ENCODE assay signal across 23 cellular contexts in the genomic region with DNA sequence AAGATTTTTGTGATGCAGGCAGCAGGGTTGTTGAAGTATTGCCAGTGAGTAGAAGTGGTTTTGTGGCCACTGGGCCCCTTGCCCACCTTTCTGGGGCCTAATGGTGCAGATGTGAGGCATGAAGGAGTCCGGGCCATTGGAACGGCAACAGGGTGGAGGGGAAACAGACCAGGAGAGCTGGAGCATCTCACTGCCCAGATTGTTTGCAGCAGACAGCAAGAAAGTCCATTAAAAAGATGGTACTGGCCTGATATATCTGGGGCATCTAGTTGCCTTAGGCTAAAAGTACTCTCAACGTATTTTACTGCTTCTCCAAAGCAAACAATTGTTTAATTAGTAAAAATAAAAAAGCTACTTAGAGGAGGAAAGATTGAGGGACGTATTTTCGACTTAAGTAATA.
A peak's percentile ranks its signal among the peaks of the same experiment; 100 is the strongest.
DNase-seq lines count a peak whose midpoint lies in the region; ATAC-seq, FAIRE-seq and TF ChIP-seq lines count a peak whose summit lies in the region.
"Had no signal": no experiment of that assay in that cellular context is flagged by ENCODE, and none has a peak within 500 bp of the region (broad histone marks: within the 10 kb centered on the region; RNA-seq: fewer than 3 reads in every experiment).

No MANE protein-coding gene starts in this region.

- TF ChIP-seq CTCF in 22Rv1 (IDR thresholded peaks at IDR 0.05) (no peak), HEK293 (tag by site-specific recombination; IDR thresholded peaks at IDR 0.05) (no peak), OCI-LY7 (conservative IDR thresholded peaks at IDR 0.05; ENCODE audit: low read length) (no peak), GM12878 (IDR thresholded peaks at IDR 0.05 in 2 of 3, conservative IDR thresholded peaks at IDR 0.05 in 1 of 3; ENCODE audit: control insufficient read depth in 2 of 3, extremely low read depth in 1 of 3, insufficient read depth in 1 of 3, low read depth in 3 of 3, low read length in 3 of 3) (no peak)

- no peaks in the 10 kb centered on the region for H3K9me2 ChIP-seq in OCI-LY7 (ENCODE audit: insufficient read depth, low read length)

- peak; percentile 17 for DNase-seq in OCI-LY7 (ENCODE audit: low spot score)
- DNase-seq in GM12878 (ENCODE audit: low read depth, low spot score), result no peak
- no peak for DNase-seq in left colon
- no peak for DNase-seq in head of caudate nucleus
- DNase-seq in activated CD8-positive, alpha-beta memory T cell treated with anti-CD3 and anti-CD28 coated beads, Interleukin-2, amount 50 U/mL, for 4 hours, result no peak
- DNase-seq: 8988T; CD4-positive, CD25-positive, alpha-beta regulatory T cell; COR-L47; DMS79 treated with DMSO at 0.1 percent for 48 hours; MM.1S; NCI-H1048; NCI-H1417 treated with DMSO at 0.1 percent for 48 hours; NCI-H187; NCI-H226; NCI-H510A treated with DMSO at 0.1 percent for 48 hours; NCI-H774; NK-92 treated with Interleukin-12 subunit alpha and Interleukin-12 subunit beta, amount 100 ng/mL, for 24 hours; SJCRH30 had no signal

- no peaks in the 10 kb centered on the region for H3K79me2 ChIP-seq in OCI-LY7 (ENCODE audit: insufficient read depth, low read depth, low read length)
- H3K79me2 ChIP-seq in GM12878 (ENCODE audit: control insufficient read depth, insufficient read depth, low read length), result no peaks in the 10 kb centered on the region

- no peak for TF ChIP-seq RAD21 in GM12878 (IDR thresholded peaks at IDR 0.05; ENCODE audit: insufficient read depth, low read depth, low read length)

- H3K4me1 ChIP-seq in HEK293 (ENCODE audit: control insufficient read depth, insufficient read depth, low read length) (peaks cover 4% of the 10 kb centered on the region), OCI-LY7 (ENCODE audit: insufficient read depth, low read length, poor library complexity, severe bottlenecking) (peaks cover 38% of the 10 kb centered on the region), GM12878 (ENCODE audit: control insufficient read depth, insufficient read depth, low read length) (peaks cover 6% of the 10 kb centered on the region; the same call in 1 of the 2 replicates)

- no peak overlapping the region for H3K4me3 ChIP-seq in HEK293 (ENCODE audit: low read depth, low read length)
- peak overlapping the region; percentile 55 for H3K4me3 ChIP-seq in OCI-LY7 (ENCODE audit: low read depth, low read length, poor library complexity, severe bottlenecking)
- H3K4me3 ChIP-seq in GM12878, result no peak overlapping the region
- H3K4me3 ChIP-seq: SJCRH30 had no signal

- RAD21 ChIA-PET in GM12878 (lab: Charles Lee; ENCODE audit: unreplicated experiment), result interaction anchor here (0.6 to 3.1 kb wide), 16 partner anchors 12 to 1525 kb away, joined by 3 to 19 read pairs (median 6); no protein-coding TSS in a partner anchor

- TF ChIP-seq EP300 in GM12878 (IDR thresholded peaks at IDR 0.05; ENCODE audit: borderline replicate concordance in 1 of 2, control insufficient read depth in 1 of 2, low read depth in 2 of 2, low read length in 2 of 2), result no peak

- H3K27me3 ChIP-seq in GM12878 (replicated peaks in 1 of 2; ENCODE audit: control insufficient read depth in 2 of 2, insufficient read depth in 2 of 2, low read length in 1 of 2), result no peaks in the 10 kb centered on the region
- H3K27me3 ChIP-seq: SJCRH30 had no signal

- peak overlapping the region; percentile 71 for H3K27ac ChIP-seq in 22Rv1
- no peak overlapping the region for H3K27ac ChIP-seq in HEK293 (ENCODE audit: extremely low read depth, low read depth, low read length)
- H3K27ac ChIP-seq in OCI-LY7 (ENCODE audit: low read depth, low read length, poor library complexity, severe bottlenecking), result peak overlapping the region; percentile 86
- no peak overlapping the region for H3K27ac ChIP-seq in GM12878 (ENCODE audit: control insufficient read depth, insufficient read depth)
- H3K27ac ChIP-seq: SJCRH30 had no signal

- ATAC-seq in GM12878 (no peak), GM19397 (IDR thresholded peaks at IDR 0.05; ENCODE audit: unreplicated experiment) (no peak), left colon (no peak)

- in situ Hi-C loops in GM12878 (cut with MboI), result no loop called here

- CTCF ChIA-PET in HEK293 (lab: Yijun Ruan, JAX), result interaction anchor here (1.5 kb wide), 1 partner anchor 233 kb away, joined by 4 read pairs; no protein-coding TSS in a partner anchor
- CTCF ChIA-PET in OCI-LY7 (lab: Charles Lee; ENCODE audit: unreplicated experiment), result interaction anchor here (0.6 to 0.9 kb wide), 2 partner anchors 166 to 313 kb away, joined by 3 to 4 read pairs; no protein-coding TSS in a partner anchor
- CTCF ChIA-PET in GM12878 (lab: Yijun Ruan, JAX), result interaction anchor here (0.7 to 3.6 kb wide), 19 partner anchors 15 to 290 kb away, joined by 3 to 33 read pairs (median 4); no protein-coding TSS in a partner anchor

- no peaks in the 10 kb centered on the region for H4K20me1 ChIP-seq in OCI-LY7 (ENCODE audit: insufficient read depth, low read length)
- H4K20me1 ChIP-seq in GM12878 (ENCODE audit: control insufficient read depth, insufficient read depth), result no peaks in the 10 kb centered on the region

- SMC1A ChIA-PET in GM12878 (lab: Charles Lee; ENCODE audit: uncharacterized antibody, unreplicated experiment), result interaction anchor here (0.8 to 5.3 kb wide), 25 partner anchors 14 to 695 kb away, joined by 3 to 36 read pairs (median 4); no protein-coding TSS in a partner anchor

- TF ChIP-seq POLR2A in GM12878 (IDR thresholded peaks at IDR 0.05; ENCODE audit: low read depth, low read length), result no peak

- no peak for FAIRE-seq in GM12878 (lab: Jason Lieb, UNC)
- FAIRE-seq: H54, RCC 7860 had no signal

- POLR2A ChIA-PET in HEK293 (lab: Yijun Ruan, JAX), result no interaction called here
- POLR2A ChIA-PET in OCI-LY7 (lab: Charles Lee), result interaction anchor here (0.5 to 2.2 kb wide), 11 partner anchors 13 to 620 kb away, joined by 3 to 13 read pairs (median 4); no protein-coding TSS in a partner anchor
- POLR2A ChIA-PET in GM12878 (lab: Charles Lee), result interaction anchor here (0.6 kb wide), 1 partner anchor 1494 kb away, joined by 3 read pairs; no protein-coding TSS in a partner anchor

- WGBS in GM12878 (ENCODE audit: insufficient coverage, insufficient replicate concordance, low lambda C conversion rate, missing lambda C conversion rate), result 55% methylated on average over 5 of the region's 5 CpGs

- H2AFZ ChIP-seq in OCI-LY7 (ENCODE audit: low read length) (peak overlapping the region; percentile 90), GM12878 (ENCODE audit: control insufficient read depth, low read depth, low read length) (no peak overlapping the region)

- H3K36me3 ChIP-seq in HEK293 (ENCODE audit: control insufficient read depth in 2 of 2, insufficient read depth in 1 of 2, low read length in 2 of 2) (no peaks in the 10 kb centered on the region), OCI-LY7 (ENCODE audit: insufficient read depth, low read length) (no peaks in the 10 kb centered on the region), GM12878 (ENCODE audit: control insufficient read depth in 2 of 2, insufficient read depth in 2 of 2, low read length in 1 of 2) (no peaks in the 10 kb centered on the region)
- H3K36me3 ChIP-seq: SJCRH30 had no signal

- no TSS peak for BruUV-seq in OCI-LY7 (replicated peaks; lab: Mats Ljungman, UMichigan)
- BruUV-seq in GM12878 (replicated peaks; lab: Mats Ljungman, UMichigan), result no TSS peak

- intact Hi-C loops in OCI-LY7 (cut with micrococcal nuclease; ENCODE audit: unreplicated experiment), result loop anchor here (2.0 to 10.0 kb wide), 5 partner anchors 96 to 858 kb away; no protein-coding TSS in a partner anchor
- intact Hi-C loops in GM12878 (cut with micrococcal nuclease; ENCODE audit: unreplicated experiment), result loop anchor here (5.0 kb wide), 1 partner anchor 234 kb away; no protein-coding TSS in a partner anchor
- intact Hi-C loops in left colon (cut with DNase I, micrococcal nuclease), result no loop called here
- intact Hi-C loops in head of caudate nucleus (cut with DNase I), result no loop called here

- H3K9me3 ChIP-seq in HEK293 (ENCODE audit: control insufficient read depth, insufficient read depth, low read depth, low read length) (no peaks in the 10 kb centered on the region), OCI-LY7 (ENCODE audit: low read length) (0 out of 2 replicates have a peak, but pooled peaks cover 3% of the 10 kb centered on the region), GM12878 (replicated peaks; ENCODE audit: control insufficient read depth, insufficient read depth, low read length) (no peaks in the 10 kb centered on the region)
- H3K9me3 ChIP-seq: SJCRH30 had no signal

- H3K4me2 ChIP-seq in OCI-LY7 (ENCODE audit: low read length), result peak overlapping the region; percentile 75
- peak overlapping the region; percentile 39; the same call in 1 of the 2 replicates for H3K4me2 ChIP-seq in GM12878 (ENCODE audit: control insufficient read depth, insufficient read depth)

- H3K9ac ChIP-seq in GM12878 (ENCODE audit: control insufficient read depth, insufficient read depth, low read length), result no peak overlapping the region

TF ChIP-seq in HEK293, 187 proteins besides CTCF, POLR2A, EP300 and RAD21:
- TF ChIP-seq, protein P1, sequence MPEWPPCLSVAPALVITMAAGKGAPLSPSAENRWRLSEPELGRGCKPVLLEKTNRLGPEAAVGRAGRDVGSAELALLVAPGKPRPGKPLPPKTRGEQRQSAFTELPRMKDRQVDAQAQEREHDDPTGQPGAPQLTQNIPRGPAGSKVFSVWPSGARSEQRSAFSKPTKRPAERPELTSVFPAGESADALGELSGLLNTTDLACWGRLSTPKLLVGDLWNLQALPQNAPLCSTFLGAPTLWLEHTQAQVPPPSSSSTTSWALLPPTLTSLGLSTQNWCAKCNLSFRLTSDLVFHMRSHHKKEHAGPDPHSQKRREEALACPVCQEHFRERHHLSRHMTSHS (tag by site-specific recombination; IDR thresholded peaks at IDR 0.05), result no peak
- TF ChIP-seq ZNF341 (tag by site-specific recombination; IDR thresholded peaks at IDR 0.05; ENCODE audit: low read depth), result 0 out of 2 replicates have a peak, but pooled peaks have one; percentile 21

TF ChIP-seq in GM12878, 131 proteins besides CTCF, POLR2A, EP300 and RAD21 (continues in another document):
- TF ChIP-seq, protein P2, sequence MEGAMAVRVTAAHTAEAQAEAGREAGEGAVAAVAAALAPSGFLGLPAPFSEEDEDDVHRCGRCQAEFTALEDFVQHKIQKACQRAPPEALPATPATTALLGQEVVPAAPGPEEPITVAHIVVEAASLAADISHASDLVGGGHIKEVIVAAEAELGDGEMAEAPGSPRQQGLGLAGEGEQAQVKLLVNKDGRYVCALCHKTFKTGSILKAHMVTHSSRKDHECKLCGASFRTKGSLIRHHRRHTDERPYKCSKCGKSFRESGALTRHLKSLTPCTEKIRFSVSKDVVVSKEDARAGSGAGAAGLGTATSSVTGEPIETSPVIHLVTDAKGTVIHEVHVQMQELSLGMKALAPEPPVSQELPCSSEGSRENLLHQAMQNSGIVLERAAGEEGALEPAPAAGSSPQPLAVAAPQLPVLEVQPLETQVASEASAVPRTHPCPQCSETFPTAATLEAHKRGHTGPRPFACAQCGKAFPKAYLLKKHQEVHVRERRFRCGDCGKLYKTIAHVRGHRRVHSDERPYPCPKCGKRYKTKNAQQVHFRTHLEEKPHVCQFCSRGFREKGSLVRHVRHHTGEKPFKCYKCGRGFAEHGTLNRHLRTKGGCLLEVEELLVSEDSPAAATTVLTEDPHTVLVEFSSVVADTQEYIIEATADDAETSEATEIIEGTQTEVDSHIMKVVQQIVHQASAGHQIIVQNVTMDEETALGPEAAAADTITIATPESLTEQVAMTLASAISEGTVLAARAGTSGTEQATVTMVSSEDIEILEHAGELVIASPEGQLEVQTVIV (IDR thresholded peaks at IDR 0.05; ENCODE audit: borderline replicate concordance, partially characterized antibody), result no peak

Comparison
In these comparisons a context has a peak if more than half of its experiments do, and no peak if none do; other contexts are left out.
1. H3K27ac ChIP-seq: peak in 22Rv1 (single experiment) and OCI-LY7 (single experiment); none in HEK293 (single experiment) and GM12878 (single experiment).
2. intact Hi-C loops: an anchor here in OCI-LY7 (2.0 to 10.0 kb wide) and GM12878 (5.0 kb wide); none called in left colon and head of caudate nucleus.